In the genomic region with DNA sequence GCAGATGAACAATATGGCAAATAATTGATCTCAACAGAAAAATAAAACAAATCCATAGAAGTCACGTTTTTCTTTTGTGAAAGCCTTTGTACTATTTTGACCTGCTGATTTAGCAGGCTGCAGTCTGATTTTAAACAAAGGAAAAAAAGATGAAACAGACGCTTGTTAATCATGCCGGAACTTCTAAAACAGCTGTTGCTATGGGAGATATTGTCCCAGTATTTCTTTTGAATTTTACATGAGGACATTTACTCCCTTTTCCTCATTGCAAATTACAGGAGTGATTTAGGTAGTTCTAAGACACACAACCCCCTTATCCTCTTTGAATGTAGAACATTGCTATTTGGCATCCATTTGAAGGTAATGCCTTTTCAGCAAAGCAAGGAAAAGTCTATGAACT, we compare ENCODE assay signal across 1 cellular context.
TF ChIP-seq lines count a peak whose summit lies in the region.

No MANE protein-coding gene starts in this region.

TF ChIP-seq in GM23338, 12 proteins besides CTCF, POLR2A, EP300 and RAD21:
- TF ChIP-seq, protein P1, sequence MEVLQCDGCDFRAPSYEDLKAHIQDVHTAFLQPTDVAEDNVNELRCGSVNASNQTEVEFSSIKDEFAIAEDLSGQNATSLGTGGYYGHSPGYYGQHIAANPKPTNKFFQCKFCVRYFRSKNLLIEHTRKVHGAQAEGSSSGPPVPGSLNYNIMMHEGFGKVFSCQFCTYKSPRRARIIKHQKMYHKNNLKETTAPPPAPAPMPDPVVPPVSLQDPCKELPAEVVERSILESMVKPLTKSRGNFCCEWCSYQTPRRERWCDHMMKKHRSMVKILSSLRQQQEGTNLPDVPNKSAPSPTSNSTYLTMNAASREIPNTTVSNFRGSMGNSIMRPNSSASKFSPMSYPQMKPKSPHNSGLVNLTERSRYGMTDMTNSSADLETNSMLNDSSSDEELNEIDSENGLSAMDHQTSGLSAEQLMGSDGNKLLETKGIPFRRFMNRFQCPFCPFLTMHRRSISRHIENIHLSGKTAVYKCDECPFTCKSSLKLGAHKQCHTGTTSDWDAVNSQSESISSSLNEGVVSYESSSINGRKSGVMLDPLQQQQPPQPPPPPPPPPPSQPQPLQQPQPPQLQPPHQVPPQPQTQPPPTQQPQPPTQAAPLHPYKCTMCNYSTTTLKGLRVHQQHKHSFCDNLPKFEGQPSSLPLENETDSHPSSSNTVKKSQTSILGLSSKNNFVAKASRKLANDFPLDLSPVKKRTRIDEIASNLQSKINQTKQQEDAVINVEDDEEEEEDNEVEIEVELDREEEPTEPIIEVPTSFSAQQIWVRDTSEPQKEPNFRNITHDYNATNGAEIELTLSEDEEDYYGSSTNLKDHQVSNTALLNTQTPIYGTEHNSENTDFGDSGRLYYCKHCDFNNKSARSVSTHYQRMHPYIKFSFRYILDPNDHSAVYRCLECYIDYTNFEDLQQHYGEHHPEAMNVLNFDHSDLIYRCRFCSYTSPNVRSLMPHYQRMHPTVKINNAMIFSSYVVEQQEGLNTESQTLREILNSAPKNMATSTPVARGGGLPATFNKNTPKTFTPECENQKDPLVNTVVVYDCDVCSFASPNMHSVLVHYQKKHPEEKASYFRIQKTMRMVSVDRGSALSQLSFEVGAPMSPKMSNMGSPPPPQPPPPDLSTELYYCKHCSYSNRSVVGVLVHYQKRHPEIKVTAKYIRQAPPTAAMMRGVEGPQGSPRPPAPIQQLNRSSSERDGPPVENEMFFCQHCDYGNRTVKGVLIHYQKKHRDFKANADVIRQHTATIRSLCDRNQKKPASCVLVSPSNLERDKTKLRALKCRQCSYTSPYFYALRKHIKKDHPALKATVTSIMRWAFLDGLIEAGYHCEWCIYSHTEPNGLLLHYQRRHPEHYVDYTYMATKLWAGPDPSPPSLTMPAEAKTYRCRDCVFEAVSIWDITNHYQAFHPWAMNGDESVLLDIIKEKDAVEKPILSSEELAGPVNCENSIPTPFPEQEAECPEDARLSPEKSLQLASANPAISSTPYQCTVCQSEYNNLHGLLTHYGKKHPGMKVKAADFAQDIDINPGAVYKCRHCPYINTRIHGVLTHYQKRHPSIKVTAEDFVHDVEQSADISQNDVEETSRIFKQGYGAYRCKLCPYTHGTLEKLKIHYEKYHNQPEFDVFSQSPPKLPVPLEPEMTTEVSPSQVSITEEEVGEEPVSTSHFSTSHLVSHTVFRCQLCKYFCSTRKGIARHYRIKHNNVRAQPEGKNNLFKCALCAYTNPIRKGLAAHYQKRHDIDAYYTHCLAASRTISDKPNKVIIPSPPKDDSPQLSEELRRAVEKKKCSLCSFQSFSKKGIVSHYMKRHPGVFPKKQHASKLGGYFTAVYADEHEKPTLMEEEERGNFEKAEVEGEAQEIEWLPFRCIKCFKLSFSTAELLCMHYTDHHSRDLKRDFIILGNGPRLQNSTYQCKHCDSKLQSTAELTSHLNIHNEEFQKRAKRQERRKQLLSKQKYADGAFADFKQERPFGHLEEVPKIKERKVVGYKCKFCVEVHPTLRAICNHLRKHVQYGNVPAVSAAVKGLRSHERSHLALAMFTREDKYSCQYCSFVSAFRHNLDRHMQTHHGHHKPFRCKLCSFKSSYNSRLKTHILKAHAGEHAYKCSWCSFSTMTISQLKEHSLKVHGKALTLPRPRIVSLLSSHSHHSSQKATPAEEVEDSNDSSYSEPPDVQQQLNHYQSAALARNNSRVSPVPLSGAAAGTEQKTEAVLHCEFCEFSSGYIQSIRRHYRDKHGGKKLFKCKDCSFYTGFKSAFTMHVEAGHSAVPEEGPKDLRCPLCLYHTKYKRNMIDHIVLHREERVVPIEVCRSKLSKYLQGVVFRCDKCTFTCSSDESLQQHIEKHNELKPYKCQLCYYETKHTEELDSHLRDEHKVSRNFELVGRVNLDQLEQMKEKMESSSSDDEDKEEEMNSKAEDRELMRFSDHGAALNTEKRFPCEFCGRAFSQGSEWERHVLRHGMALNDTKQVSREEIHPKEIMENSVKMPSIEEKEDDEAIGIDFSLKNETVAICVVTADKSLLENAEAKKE (CRISPR knock-in tag; IDR thresholded peaks at IDR 0.05): no peak
- TF ChIP-seq JUNB (IDR thresholded peaks at IDR 0.05; ENCODE audit: unreplicated experiment) (no peak), POLR2AphosphoS5 (IDR thresholded peaks at IDR 0.05; ENCODE audit: low read depth) (no peak), NANOG (IDR thresholded peaks at IDR 0.05; ENCODE audit: borderline replicate concordance) (no peak), STAT1 (IDR thresholded peaks at IDR 0.05; ENCODE audit: unreplicated experiment) (no peak), CREB1 (CRISPR knock-in tag; IDR thresholded peaks at IDR 0.05; ENCODE audit: low read depth) (no peak), ZNF331 (CRISPR knock-in tag; IDR thresholded peaks at IDR 0.05; ENCODE audit: low read depth) (no peak), EZH2phosphoT487 (IDR thresholded peaks at IDR 0.05; ENCODE audit: unreplicated experiment) (no peak), ZNF114 (CRISPR knock-in tag; IDR thresholded peaks at IDR 0.05) (no peak)
- TF ChIP-seq, protein P2, sequence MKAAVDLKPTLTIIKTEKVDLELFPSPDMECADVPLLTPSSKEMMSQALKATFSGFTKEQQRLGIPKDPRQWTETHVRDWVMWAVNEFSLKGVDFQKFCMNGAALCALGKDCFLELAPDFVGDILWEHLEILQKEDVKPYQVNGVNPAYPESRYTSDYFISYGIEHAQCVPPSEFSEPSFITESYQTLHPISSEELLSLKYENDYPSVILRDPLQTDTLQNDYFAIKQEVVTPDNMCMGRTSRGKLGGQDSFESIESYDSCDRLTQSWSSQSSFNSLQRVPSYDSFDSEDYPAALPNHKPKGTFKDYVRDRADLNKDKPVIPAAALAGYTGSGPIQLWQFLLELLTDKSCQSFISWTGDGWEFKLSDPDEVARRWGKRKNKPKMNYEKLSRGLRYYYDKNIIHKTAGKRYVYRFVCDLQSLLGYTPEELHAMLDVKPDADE (IDR thresholded peaks at IDR 0.05): no peak
- TF ChIP-seq, protein P3, sequence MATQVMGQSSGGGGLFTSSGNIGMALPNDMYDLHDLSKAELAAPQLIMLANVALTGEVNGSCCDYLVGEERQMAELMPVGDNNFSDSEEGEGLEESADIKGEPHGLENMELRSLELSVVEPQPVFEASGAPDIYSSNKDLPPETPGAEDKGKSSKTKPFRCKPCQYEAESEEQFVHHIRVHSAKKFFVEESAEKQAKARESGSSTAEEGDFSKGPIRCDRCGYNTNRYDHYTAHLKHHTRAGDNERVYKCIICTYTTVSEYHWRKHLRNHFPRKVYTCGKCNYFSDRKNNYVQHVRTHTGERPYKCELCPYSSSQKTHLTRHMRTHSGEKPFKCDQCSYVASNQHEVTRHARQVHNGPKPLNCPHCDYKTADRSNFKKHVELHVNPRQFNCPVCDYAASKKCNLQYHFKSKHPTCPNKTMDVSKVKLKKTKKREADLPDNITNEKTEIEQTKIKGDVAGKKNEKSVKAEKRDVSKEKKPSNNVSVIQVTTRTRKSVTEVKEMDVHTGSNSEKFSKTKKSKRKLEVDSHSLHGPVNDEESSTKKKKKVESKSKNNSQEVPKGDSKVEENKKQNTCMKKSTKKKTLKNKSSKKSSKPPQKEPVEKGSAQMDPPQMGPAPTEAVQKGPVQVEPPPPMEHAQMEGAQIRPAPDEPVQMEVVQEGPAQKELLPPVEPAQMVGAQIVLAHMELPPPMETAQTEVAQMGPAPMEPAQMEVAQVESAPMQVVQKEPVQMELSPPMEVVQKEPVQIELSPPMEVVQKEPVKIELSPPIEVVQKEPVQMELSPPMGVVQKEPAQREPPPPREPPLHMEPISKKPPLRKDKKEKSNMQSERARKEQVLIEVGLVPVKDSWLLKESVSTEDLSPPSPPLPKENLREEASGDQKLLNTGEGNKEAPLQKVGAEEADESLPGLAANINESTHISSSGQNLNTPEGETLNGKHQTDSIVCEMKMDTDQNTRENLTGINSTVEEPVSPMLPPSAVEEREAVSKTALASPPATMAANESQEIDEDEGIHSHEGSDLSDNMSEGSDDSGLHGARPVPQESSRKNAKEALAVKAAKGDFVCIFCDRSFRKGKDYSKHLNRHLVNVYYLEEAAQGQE (IDR thresholded peaks at IDR 0.05; ENCODE audit: unreplicated experiment): no peak
